In the genomic region with DNA sequence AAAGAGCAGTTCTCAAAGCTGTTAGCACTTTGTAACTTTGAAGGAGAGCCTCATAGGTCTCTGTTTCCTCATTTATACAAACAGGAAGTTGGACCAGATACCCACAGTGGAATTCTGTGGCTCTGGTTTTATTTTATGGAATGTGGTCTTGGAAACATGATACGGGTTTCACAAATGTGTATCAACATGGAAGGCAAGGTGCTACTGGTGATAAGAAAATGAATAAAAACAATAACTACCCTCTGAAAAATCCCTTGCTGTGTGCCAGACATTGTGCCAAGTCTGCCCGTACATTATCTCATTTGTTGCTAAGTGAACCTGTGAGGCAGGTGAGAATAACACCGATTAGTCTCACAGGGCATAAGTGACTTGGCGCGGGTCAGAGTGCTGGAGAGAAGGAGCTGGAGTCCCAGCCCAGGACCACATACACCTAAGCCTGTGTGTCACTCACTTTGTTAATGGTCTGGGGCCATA, we compare ENCODE assay signal across 14 cellular contexts. TPM values are rescaled to one million over a fixed set of nuclear protein-coding genes. Genes with fewer than 3 reads are reported as not detected.
DNase-seq lines count a peak whose midpoint lies in the region; TF ChIP-seq lines count a peak whose summit lies in the region.
"Had no signal": no experiment of that assay in that cellular context is flagged by ENCODE, and none has a peak within 500 bp of the region (broad histone marks: within the 10 kb centered on the region; RNA-seq: fewer than 3 reads in every experiment).

No MANE protein-coding gene starts in this region.

- TF ChIP-seq CTCF in C4-2B (conservative IDR thresholded peaks at IDR 0.05) (no peak), brain (conservative IDR thresholded peaks at IDR 0.05) (no peak), mesothelial cell of epicardium (IDR thresholded peaks at IDR 0.05; ENCODE audit: unreplicated experiment) (no peak), WERI-Rb-1 (IDR thresholded peaks at IDR 0.05; ENCODE audit: low read depth, low read length) (no peak)

- peak overlapping the region in 3 of 5 experiments; percentile 19 to 73 (median 44) for H3K27ac Mint-ChIP-seq in brain
- H3K27ac Mint-ChIP-seq in mesothelial cell of epicardium, result peak overlapping the region; percentile 80
- H3K27ac Mint-ChIP-seq: activated CD8-positive, alpha-beta T cell treated with anti-CD3 and anti-CD28 coated beads, Interleukin-2, amount 10 ng/mL, durations not matched to agents 7 days and 5 days; T-helper 1 cell treated with Interleukin-12 subunit alpha and Interleukin-12 subunit beta and Interleukin-4 antibody, amounts not matched to agents 30 μg/mL and 1 μg/mL, for 36 hours had no signal

- H3K27me3 ChIP-seq in WERI-Rb-1 (ENCODE audit: insufficient read depth, low read depth, severe bottlenecking), result no peaks in the 10 kb centered on the region

- DNase-seq in NCI-H1092 treated with DMSO at 0.1 percent for 48 hours (lab: John Stamatoyannopoulos, UW) (peak; percentile 73), mesothelial cell of epicardium (ENCODE audit: low spot score in 2 of 2, unreplicated experiment in 2 of 2) (no peak), NCI-H1694 (lab: John Stamatoyannopoulos, UW) (no peak), cerebellum (ENCODE audit: low spot score) (no peak), GDM1 (lab: John Stamatoyannopoulos, UW) (no peak), WERI-Rb-1 (no peak)
- DNase-seq: activated CD8-positive, alpha-beta T cell treated with anti-CD3 and anti-CD28 coated beads, Interleukin-2, amount 10 ng/mL, durations not matched to agents 7 days and 5 days; dorsolateral prefrontal cortex; occipital lobe had no signal

- H3K9me3 ChIP-seq in WERI-Rb-1 (ENCODE audit: severe bottlenecking), result no peaks in the 10 kb centered on the region

- H3K4me3 Mint-ChIP-seq in brain, result no peak overlapping the region
- no peak overlapping the region for H3K4me3 Mint-ChIP-seq in mesothelial cell of epicardium
- H3K4me3 Mint-ChIP-seq: activated CD8-positive, alpha-beta T cell treated with anti-CD3 and anti-CD28 coated beads, Interleukin-2, amount 10 ng/mL, durations not matched to agents 7 days and 5 days; T-helper 1 cell treated with Interleukin-12 subunit alpha and Interleukin-12 subunit beta and Interleukin-4 antibody, amounts not matched to agents 30 μg/mL and 1 μg/mL, for 36 hours had no signal

- H3K4me1 Mint-ChIP-seq in brain (peaks cover 58% of the 10 kb centered on the region), mesothelial cell of epicardium (peaks cover 83% of the 10 kb centered on the region)

- peaks cover 72% of the 10 kb centered on the region for H3K36me3 ChIP-seq in WERI-Rb-1

- no peak overlapping the region for H3K4me3 ChIP-seq in WERI-Rb-1 (ENCODE audit: low read depth, low read length)
- H3K4me3 ChIP-seq: dorsolateral prefrontal cortex had no signal

- H3K27me3 Mint-ChIP-seq in brain (no peaks in the 10 kb centered on the region), mesothelial cell of epicardium (ENCODE audit: low read depth) (no peaks in the 10 kb centered on the region)

- peak overlapping the region; percentile 78 for H3K27ac ChIP-seq in C4-2B
- no peak overlapping the region for H3K27ac ChIP-seq in WERI-Rb-1

- H3K9me3 Mint-ChIP-seq in brain (peaks cover 3 to 14% (median 7%) of the 10 kb centered on the region in 5 experiments), mesothelial cell of epicardium (peaks cover 5% of the 10 kb centered on the region)
- H3K9me3 Mint-ChIP-seq: T-helper 1 cell treated with Interleukin-12 subunit alpha and Interleukin-12 subunit beta and Interleukin-4 antibody, amounts not matched to agents 30 μg/mL and 1 μg/mL, for 36 hours had no signal

- peaks cover 40% of the 10 kb centered on the region for H3K36me3 Mint-ChIP-seq in brain
- peaks cover 13% of the 10 kb centered on the region for H3K36me3 Mint-ChIP-seq in mesothelial cell of epicardium

RNA-seq across cellular contexts. Expression of a gene that starts 45.0 kb away (rescaled TPM):
- polyA plus RNA-seq in brain (ENCODE audit: insufficient read depth, low read depth, low replicate concordance), result not detected
- total RNA-seq in mesothelial cell of epicardium (not detected in 3 replicates), cerebellum (not detected)
- total RNA-seq: activated CD8-positive, alpha-beta T cell treated with anti-CD3 and anti-CD28 coated beads, Interleukin-2, amount 10 ng/mL, durations not matched to agents 7 days and 5 days; dorsolateral prefrontal cortex; lower leg skin; occipital lobe had no signal
- polyA plus RNA-seq: AG04450 had no signal
